Comparison of ENCODE assay signal across 25 cellular contexts in the genomic region with DNA sequence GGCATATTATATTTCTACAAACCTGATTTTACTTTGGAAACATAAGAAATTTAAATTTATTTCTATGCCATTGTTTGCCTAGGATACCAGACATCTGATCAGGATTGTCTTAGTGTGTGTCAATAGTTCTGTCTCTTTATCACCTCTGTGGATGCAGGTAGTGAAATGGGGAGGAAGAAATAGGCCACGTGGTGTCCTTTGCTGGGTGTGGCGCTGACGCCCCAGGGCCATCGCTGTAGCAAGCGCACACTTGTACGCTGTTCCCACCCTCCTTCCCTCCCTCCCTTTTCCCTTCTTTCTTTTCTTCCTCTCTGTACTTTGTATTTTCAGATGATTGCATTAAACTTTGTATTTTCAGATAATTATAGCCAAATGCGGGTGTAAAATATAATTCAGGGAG.
"Had no signal": no experiment of that assay in that cellular context is flagged by ENCODE, and none has a peak within 500 bp of the region (broad histone marks: within the 10 kb centered on the region; RNA-seq: fewer than 3 reads in every experiment).

No MANE protein-coding gene starts in this region.

- DNase-seq: activated CD4-positive, alpha-beta T cell treated with anti-CD3 and anti-CD28 coated beads for 4 hours; activated CD8-positive, alpha-beta memory T cell treated with anti-CD3 and anti-CD28 coated beads, Interleukin-2, amount 50 U/mL, for 4 hours; activated CD8-positive, alpha-beta T cell treated with anti-CD3 and anti-CD28 coated beads for 36 hours; activated naive CD4-positive, alpha-beta T cell treated with anti-CD3 and anti-CD28 coated beads, Interleukin-2, amount 50 U/mL, for 16 hours; activated naive CD8-positive, alpha-beta T cell treated with anti-CD3 and anti-CD28 coated beads, Interleukin-2, amount 10 ng/mL, durations not matched to agents 7 days and 5 days; activated T-cell treated with anti-CD3 and anti-CD28 coated beads, Interleukin-2, amount 50 U/mL, for 72 hours; adrenal gland; anterior cingulate cortex; central memory CD4-positive, alpha-beta T cell; NCI-H1092; NCI-H1417; NCI-H1930; NCI-H2171 treated with DMSO at 0.1 percent for 48 hours; NCI-H345; NCI-H510A; NCI-H526 treated with DMSO at 0.1 percent for 48 hours; NCI-H82; OCI-M1; Right ventricle myocardium superior; RPMI8226 had no signal

- H3K27ac ChIP-seq: adrenal gland, KMS-11, SJSA1 had no signal

- H3K4me3 ChIP-seq: adrenal gland, SJSA1 had no signal

- H3K4me1 ChIP-seq: adrenal gland had no signal

- ATAC-seq: activated CD4-positive, CD25-positive, alpha-beta regulatory T cell treated with anti-CD3 and anti-CD28 coated beads, Interleukin-2, amount 50 U/mL, for 24 hours; activated CD8-positive, alpha-beta T cell treated with anti-CD3 and anti-CD28 coated beads for 36 hours; activated T-cell treated with anti-CD3 and anti-CD28 coated beads, Interleukin-2, amount 50 U/mL, for 72 hours; Panc1; SK-N-SH treated with all-trans-retinoic acid at 6 μM for 48 hours had no signal

- H3K9me3 ChIP-seq: adrenal gland had no signal

- H3K36me3 ChIP-seq: adrenal gland had no signal

- H3K27me3 ChIP-seq: adrenal gland, SJSA1 had no signal
